ENCODE assay signal across 30 cellular contexts in genomic region chr18:79382681-79383387, GRCh38. TPM values are rescaled to one million over a fixed set of nuclear protein-coding genes. Genes with fewer than 3 reads are reported as not detected.
DNase-seq lines count a peak whose midpoint lies in the region; ATAC-seq and TF ChIP-seq lines count a peak whose summit lies in the region.
"Had no signal": no experiment of that assay in that cellular context is flagged by ENCODE, and none has a peak within 500 bp of the region (broad histone marks: within the 10 kb centered on the region; RNA-seq: fewer than 3 reads in every experiment).

No MANE protein-coding gene starts in this region.

- TF ChIP-seq CTCF in right atrium auricular region (IDR thresholded peaks at IDR 0.05), result no peak
- TF ChIP-seq CTCF in chondrocyte (IDR thresholded peaks at IDR 0.05), result no peak
- no peak for TF ChIP-seq CTCF in upper lobe of right lung (IDR thresholded peaks at IDR 0.05)
- no peak for TF ChIP-seq CTCF in glutamatergic neuron (IDR thresholded peaks at IDR 0.05; ENCODE audit: partially characterized antibody, unreplicated experiment)

- H3K27me3 Mint-ChIP-seq in chondrocyte (ENCODE audit: low read depth) (peaks cover 10% of the 10 kb centered on the region), glutamatergic neuron (ENCODE audit: unreplicated experiment) (peaks cover 8% of the 10 kb centered on the region)
- H3K27me3 Mint-ChIP-seq: activated naive CD4-positive, alpha-beta T cell treated with anti-CD3 and anti-CD28 coated beads, Interleukin-2, amount 50 U/mL, for 24 hours; brain; memory B cell had no signal

- H3K4me3 Mint-ChIP-seq in chondrocyte (ENCODE audit: unreplicated experiment) (no peak overlapping the region), glutamatergic neuron (ENCODE audit: unreplicated experiment) (no peak overlapping the region)
- H3K4me3 Mint-ChIP-seq: activated CD8-positive, alpha-beta T cell treated with anti-CD3 and anti-CD28 coated beads for 36 hours; activated naive CD4-positive, alpha-beta T cell treated with anti-CD3 and anti-CD28 coated beads, Interleukin-2, amount 50 U/mL, for 24 hours; brain; memory B cell; neural crest cell; T-helper 17 cell had no signal

- intact Hi-C loops in cardiac septum (cut with DNase I) (loop anchor here (10.0 kb wide), 1 partner anchor 562 kb away; no protein-coding TSS in a partner anchor), upper lobe of right lung (cut with DNase I) (loop anchor here (5.0 kb wide), 1 partner anchor 144 kb away; no protein-coding TSS in a partner anchor), left colon (cut with DNase I, micrococcal nuclease) (loop anchor here (5.0 kb wide), 2 partner anchors 144 to 259 kb away; no protein-coding TSS in a partner anchor)

- H3K4me1 ChIP-seq in right atrium auricular region, result peaks cover 0 to 8% of the 10 kb centered on the region in 2 donors
- peaks cover 3% of the 10 kb centered on the region for H3K4me1 ChIP-seq in upper lobe of right lung
- H3K4me1 ChIP-seq: right lobe of liver had no signal

- H3K27ac Mint-ChIP-seq in chondrocyte (ENCODE audit: unreplicated experiment) (no peak overlapping the region), glutamatergic neuron (ENCODE audit: unreplicated experiment) (no peak overlapping the region)
- H3K27ac Mint-ChIP-seq: activated CD8-positive, alpha-beta T cell treated with anti-CD3 and anti-CD28 coated beads for 36 hours; activated T-helper 2 cell treated with anti-CD3 and anti-CD28 coated beads, Interferon-gamma antibody, Interleukin-2, Interleukin-4, amounts not matched to agents 10 μg/mL and 5 μg/mL and 100 μg/mL, durations not matched to agents 14 hours and 24 hours and 36 hours; brain; memory B cell; T-helper 17 cell had no signal

- peaks cover 3% of the 10 kb centered on the region for H3K36me3 Mint-ChIP-seq in chondrocyte (ENCODE audit: low read depth)
- no peaks in the 10 kb centered on the region for H3K36me3 Mint-ChIP-seq in glutamatergic neuron (ENCODE audit: unreplicated experiment)

- H3K36me3 ChIP-seq in right atrium auricular region (no peaks in the 10 kb centered on the region), upper lobe of right lung (peaks cover 7% of the 10 kb centered on the region)
- H3K36me3 ChIP-seq: right lobe of liver had no signal

- H3K9me3 ChIP-seq in right atrium auricular region (no peaks in the 10 kb centered on the region), upper lobe of right lung (no peaks in the 10 kb centered on the region)
- H3K9me3 ChIP-seq: gastrocnemius medialis, right lobe of liver had no signal

- H3K4me1 Mint-ChIP-seq in chondrocyte (ENCODE audit: low read depth), result peaks cover 7% of the 10 kb centered on the region
- H3K4me1 Mint-ChIP-seq in glutamatergic neuron (ENCODE audit: low read depth, unreplicated experiment), result peaks cover 12% of the 10 kb centered on the region

- ATAC-seq in upper lobe of right lung, result no peak
- ATAC-seq in left colon, result no peak
- ATAC-seq: activated CD4-positive, CD25-positive, alpha-beta regulatory T cell treated with anti-CD3 and anti-CD28 coated beads, Interleukin-2, amount 50 U/mL, for 24 hours; activated CD8-positive, alpha-beta T cell treated with anti-CD3 and anti-CD28 coated beads for 36 hours; gastrocnemius medialis; T-helper 17 cell had no signal

- no peaks in the 10 kb centered on the region for H3K9me3 Mint-ChIP-seq in chondrocyte (ENCODE audit: low read depth)
- peaks cover 11% of the 10 kb centered on the region for H3K9me3 Mint-ChIP-seq in glutamatergic neuron (ENCODE audit: unreplicated experiment)
- H3K9me3 Mint-ChIP-seq: activated CD8-positive, alpha-beta T cell treated with anti-CD3 and anti-CD28 coated beads for 36 hours; activated naive CD4-positive, alpha-beta T cell treated with anti-CD3 and anti-CD28 coated beads, Interleukin-2, amount 50 U/mL, for 24 hours; activated T-helper 2 cell treated with anti-CD3 and anti-CD28 coated beads, Interferon-gamma antibody, Interleukin-2, Interleukin-4, amounts not matched to agents 10 μg/mL and 5 μg/mL and 100 μg/mL, durations not matched to agents 14 hours and 24 hours and 36 hours; brain; memory B cell; neural crest cell had no signal

- H3K4me3 ChIP-seq in right atrium auricular region, result no peak overlapping the region
- no peak overlapping the region for H3K4me3 ChIP-seq in upper lobe of right lung
- H3K4me3 ChIP-seq: dorsolateral prefrontal cortex, gastrocnemius medialis, hepatocyte, right lobe of liver, SK-N-MC had no signal

- H3K27ac ChIP-seq in right atrium auricular region (no peak overlapping the region), upper lobe of right lung (no peak overlapping the region)
- H3K27ac ChIP-seq: dorsolateral prefrontal cortex, gastrocnemius medialis, hepatocyte, right lobe of liver, SK-N-MC had no signal

- DNase-seq in cardiac septum (ENCODE audit: low spot score) (peak; percentile 70), right atrium auricular region (ENCODE audit: low spot score) (no peak), chondrocyte (ENCODE audit: low spot score) (peak; percentile 95), mesenteric fat pad (ENCODE audit: low spot score) (peak; percentile 89), upper lobe of right lung (peak; percentile 64), left colon (no peak), glutamatergic neuron (no peak), NCI-H2171 treated with DMSO at 0.1 percent for 48 hours (lab: John Stamatoyannopoulos, UW) (no peak)
- DNase-seq: activated CD8-positive, alpha-beta memory T cell treated with anti-CD3 and anti-CD28 coated beads, Interleukin-2, amount 50 U/mL, for 48 hours; activated CD8-positive, alpha-beta T cell treated with anti-CD3 and anti-CD28 coated beads for 36 hours; amniotic stem cell; cerebellar nuclear complex; gastrocnemius medialis; HCEC 1CT; Kasumi-1; NCI-H1436 treated with DMSO at 0.1 percent for 48 hours; NCI-H510A; stimulated activated CD4-positive, alpha-beta T cell treated with anti-CD3 and anti-CD28 coated beads, Interleukin-4, amount 100 ng/mL, for 1 hour; T-helper 17 cell; trophoblast cell had no signal

- H3K27me3 ChIP-seq in right atrium auricular region (no peaks in the 10 kb centered on the region), upper lobe of right lung (peaks cover 20% of the 10 kb centered on the region)
- H3K27me3 ChIP-seq: gastrocnemius medialis, hepatocyte, right lobe of liver had no signal

RNA-seq across cellular contexts. Expression of gene NFATC1, which starts 12.9 kb away (rescaled TPM):
- total RNA-seq in cardiac septum, result 16.4 TPM
- total RNA-seq in right atrium auricular region, result 10 to 100 TPM; 19.0 to 20.2 TPM
- total RNA-seq in chondrocyte, result 7.1 to 12.5 TPM (median 7.3 TPM) in 3 replicates
- total RNA-seq in mesenteric fat pad, result 35.4 TPM
- total RNA-seq in upper lobe of right lung, result 16.6 TPM
- 1 to 10 TPM; 2.9 to 4.4 TPM for total RNA-seq in left colon
- total RNA-seq in glutamatergic neuron (ENCODE audit: unreplicated experiment), result 5.3 TPM

Comparison
In these comparisons a context has a peak if more than half of its experiments do, and no peak if none do; other contexts are left out.
1. DNase-seq: peak in cardiac septum (single experiment), chondrocyte (single experiment), mesenteric fat pad (single experiment) and upper lobe of right lung (single experiment); none in right atrium auricular region (single experiment), left colon (0 of 2), glutamatergic neuron (single experiment) and NCI-H2171 treated with DMSO at 0.1 percent for 48 hours (single experiment).